ENCODE assay signal across 8 cellular contexts in the genomic region with DNA sequence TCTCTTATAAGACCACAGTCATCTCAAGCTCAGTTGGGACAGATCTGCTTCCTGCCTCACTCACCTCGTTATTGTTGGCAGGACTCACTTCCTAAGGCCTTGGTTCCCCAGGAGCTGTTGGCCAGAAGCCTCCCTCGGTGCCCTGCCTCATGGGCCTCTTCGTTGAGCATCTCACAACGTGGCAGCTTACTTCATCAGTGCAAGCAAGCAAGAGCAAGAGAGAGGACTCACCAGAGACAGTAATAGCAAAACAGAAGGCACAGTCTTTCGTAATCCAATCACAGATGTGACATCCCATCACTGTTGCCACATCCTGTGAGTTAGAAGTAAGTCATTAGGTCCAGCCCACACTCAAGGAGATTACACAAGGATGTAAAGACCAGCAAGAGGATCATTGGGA. TPM values are rescaled to one million over a fixed set of nuclear protein-coding genes. Genes with fewer than 3 reads are reported as not detected.
DNase-seq lines count a peak whose midpoint lies in the region; ATAC-seq and TF ChIP-seq lines count a peak whose summit lies in the region.

No MANE protein-coding gene starts in this region.

- peak; percentile 30 for DNase-seq in activated CD4-positive, alpha-beta T cell treated with anti-CD3 and anti-CD28 coated beads, Interleukin-2, amount 10 ng/mL, durations not matched to agents 7 days and 5 days
- DNase-seq in activated CD4-positive, alpha-beta T cell treated with anti-CD3 and anti-CD28 coated beads, Interleukin-2, amount 50 U/mL, for 1 hour, result no peak
- DNase-seq in activated CD4-positive, alpha-beta memory T cell treated with anti-CD3 and anti-CD28 coated beads, Interleukin-2, amount 10 ng/mL, durations not matched to agents 7 days and 5 days, result peak; percentile 54
- peak; percentile 75 for DNase-seq in fibroblast of the conjunctiva (ENCODE audit: low read depth)
- DNase-seq in Calu3, result no peak
- DNase-seq in NCI-H146 (lab: John Stamatoyannopoulos, UW), result no peak

- POLR2A ChIA-PET in activated CD4-positive, alpha-beta T cell treated with anti-CD3 and anti-CD28 coated beads, Interleukin-2, amount 10 ng/mL, durations not matched to agents 7 days and 5 days (lab: Charles Lee), result no interaction called here
- POLR2A ChIA-PET in activated CD4-positive, alpha-beta memory T cell treated with anti-CD3 and anti-CD28 coated beads, Interleukin-2, amount 10 ng/mL, durations not matched to agents 7 days and 5 days (lab: Charles Lee), result interaction anchor here (1.0 to 2.1 kb wide), 5 partner anchors 8 to 405 kb away, joined by 3 to 16 read pairs (median 4); partner anchors contain the start of genes ACOT2, RBM25 and RIOX1

- TF ChIP-seq CTCF in Calu3 (IDR thresholded peaks at IDR 0.05; ENCODE audit: unreplicated experiment), result no peak

- H3K9me3 Mint-ChIP-seq in activated CD4-positive, alpha-beta T cell treated with anti-CD3 and anti-CD28 coated beads, Interleukin-2, amount 10 ng/mL, durations not matched to agents 7 days and 5 days, result no peaks in the 10 kb centered on the region
- no peaks in the 10 kb centered on the region for H3K9me3 Mint-ChIP-seq in activated CD4-positive, alpha-beta memory T cell treated with anti-CD3 and anti-CD28 coated beads, Interleukin-2, amount 10 ng/mL, durations not matched to agents 7 days and 5 days
- no peaks in the 10 kb centered on the region for H3K9me3 Mint-ChIP-seq in Calu3 (ENCODE audit: low read depth, unreplicated experiment)

- H3K4me3 Mint-ChIP-seq in activated CD4-positive, alpha-beta T cell treated with anti-CD3 and anti-CD28 coated beads, Interleukin-2, amount 10 ng/mL, durations not matched to agents 7 days and 5 days, result no peak overlapping the region
- H3K4me3 Mint-ChIP-seq in activated CD4-positive, alpha-beta memory T cell treated with anti-CD3 and anti-CD28 coated beads, Interleukin-2, amount 10 ng/mL, durations not matched to agents 7 days and 5 days, result peak overlapping the region; percentile 22
- no peak overlapping the region for H3K4me3 Mint-ChIP-seq in Calu3 (ENCODE audit: low read depth, unreplicated experiment)

- H3K36me3 Mint-ChIP-seq in activated CD4-positive, alpha-beta T cell treated with anti-CD3 and anti-CD28 coated beads, Interleukin-2, amount 10 ng/mL, durations not matched to agents 7 days and 5 days (ENCODE audit: low read depth), result peaks cover under 1% of the 10 kb centered on the region
- peaks cover under 1% of the 10 kb centered on the region for H3K36me3 Mint-ChIP-seq in activated CD4-positive, alpha-beta memory T cell treated with anti-CD3 and anti-CD28 coated beads, Interleukin-2, amount 10 ng/mL, durations not matched to agents 7 days and 5 days (ENCODE audit: low read depth)
- H3K36me3 Mint-ChIP-seq in Calu3 (ENCODE audit: insufficient read depth, unreplicated experiment), result peaks cover 10% of the 10 kb centered on the region

- CTCF ChIA-PET in activated CD4-positive, alpha-beta T cell treated with anti-CD3 and anti-CD28 coated beads, Interleukin-2, amount 10 ng/mL, durations not matched to agents 7 days and 5 days (lab: Charles Lee), result interaction anchor here (1.1 to 1.9 kb wide), 5 partner anchors 8 to 990 kb away, joined by 3 to 15 read pairs (median 3); no protein-coding TSS in a partner anchor
- CTCF ChIA-PET in activated CD4-positive, alpha-beta memory T cell treated with anti-CD3 and anti-CD28 coated beads, Interleukin-2, amount 10 ng/mL, durations not matched to agents 7 days and 5 days (lab: Charles Lee), result interaction anchor here (0.9 to 2.3 kb wide), 4 partner anchors 8 to 290 kb away, joined by 3 to 21 read pairs (median 6); no protein-coding TSS in a partner anchor
- CTCF ChIA-PET in Calu3 (lab: Charles Lee), result interaction anchor here (0.5 to 2.3 kb wide), 4 partner anchors 9 to 217 kb away, joined by 4 to 9 read pairs (median 6); no protein-coding TSS in a partner anchor

- no peaks in the 10 kb centered on the region for H3K27me3 Mint-ChIP-seq in activated CD4-positive, alpha-beta T cell treated with anti-CD3 and anti-CD28 coated beads, Interleukin-2, amount 10 ng/mL, durations not matched to agents 7 days and 5 days
- no peaks in the 10 kb centered on the region for H3K27me3 Mint-ChIP-seq in activated CD4-positive, alpha-beta memory T cell treated with anti-CD3 and anti-CD28 coated beads, Interleukin-2, amount 10 ng/mL, durations not matched to agents 7 days and 5 days
- H3K27me3 Mint-ChIP-seq in Calu3 (ENCODE audit: unreplicated experiment), result no peaks in the 10 kb centered on the region

- no peak for ATAC-seq in HG03280 (IDR thresholded peaks at IDR 0.05; ENCODE audit: unreplicated experiment)

- intact Hi-C loops in Calu3 (cut with micrococcal nuclease; ENCODE audit: unreplicated experiment), result no loop called here

- peak overlapping the region; percentile 9 for H3K27ac Mint-ChIP-seq in activated CD4-positive, alpha-beta T cell treated with anti-CD3 and anti-CD28 coated beads, Interleukin-2, amount 10 ng/mL, durations not matched to agents 7 days and 5 days
- H3K27ac Mint-ChIP-seq in activated CD4-positive, alpha-beta memory T cell treated with anti-CD3 and anti-CD28 coated beads, Interleukin-2, amount 10 ng/mL, durations not matched to agents 7 days and 5 days, result peak overlapping the region; percentile 81
- H3K27ac Mint-ChIP-seq in Calu3 (ENCODE audit: unreplicated experiment), result no peak overlapping the region

- peaks cover 55% of the 10 kb centered on the region for H3K4me1 Mint-ChIP-seq in activated CD4-positive, alpha-beta T cell treated with anti-CD3 and anti-CD28 coated beads, Interleukin-2, amount 10 ng/mL, durations not matched to agents 7 days and 5 days
- peaks cover 60% of the 10 kb centered on the region for H3K4me1 Mint-ChIP-seq in activated CD4-positive, alpha-beta memory T cell treated with anti-CD3 and anti-CD28 coated beads, Interleukin-2, amount 10 ng/mL, durations not matched to agents 7 days and 5 days
- H3K4me1 Mint-ChIP-seq in Calu3 (ENCODE audit: low read depth, unreplicated experiment), result peaks cover 55% of the 10 kb centered on the region

- peak overlapping the region in 16 of 21 experiments; percentile 3 to 74 (median 24) for H3K27ac ChIP-seq in skin epidermis

- no TSS peak for BruUV-seq in Calu3 (replicated peaks; lab: Mats Ljungman, UMichigan)

- no peak overlapping the region for H3K4me3 ChIP-seq in skin epidermis

RNA-seq across cellular contexts. Expression of gene NUMB, which starts 5.1 kb away (rescaled TPM):
- 10 to 100 TPM; 39.6 to 49.6 TPM for total RNA-seq in activated CD4-positive, alpha-beta T cell treated with anti-CD3 and anti-CD28 coated beads, Interleukin-2, amount 10 ng/mL, durations not matched to agents 7 days and 5 days
- 10 to 100 TPM; 44.5 to 46.4 TPM for total RNA-seq in activated CD4-positive, alpha-beta memory T cell treated with anti-CD3 and anti-CD28 coated beads, Interleukin-2, amount 10 ng/mL, durations not matched to agents 7 days and 5 days
- 75.2 and 75.3 TPM in 2 replicates for total RNA-seq in Calu3 (2022)

RNA-seq across cellular contexts. Expression of gene RIOX1, which starts 27.3 kb away (rescaled TPM):
- 10 to 100 TPM; 20.2 to 20.9 TPM for total RNA-seq in activated CD4-positive, alpha-beta T cell treated with anti-CD3 and anti-CD28 coated beads, Interleukin-2, amount 10 ng/mL, durations not matched to agents 7 days and 5 days
- 10 to 100 TPM; 17.9 to 19.4 TPM for total RNA-seq in activated CD4-positive, alpha-beta memory T cell treated with anti-CD3 and anti-CD28 coated beads, Interleukin-2, amount 10 ng/mL, durations not matched to agents 7 days and 5 days
- total RNA-seq in Calu3 (2022), result 16.9 and 19.9 TPM in 2 replicates

Comparison
In these comparisons a context has a peak if more than half of its experiments do, and no peak if none do; other contexts are left out.
1. DNase-seq: peak in activated CD4-positive, alpha-beta T cell treated with anti-CD3 and anti-CD28 coated beads, Interleukin-2, amount 10 ng/mL, durations not matched to agents 7 days and 5 days (single experiment), activated CD4-positive, alpha-beta memory T cell treated with anti-CD3 and anti-CD28 coated beads, Interleukin-2, amount 10 ng/mL, durations not matched to agents 7 days and 5 days (single experiment) and fibroblast of the conjunctiva (single experiment); none in activated CD4-positive, alpha-beta T cell treated with anti-CD3 and anti-CD28 coated beads, Interleukin-2, amount 50 U/mL, for 1 hour (single experiment), Calu3 (single experiment) and NCI-H146 (single experiment).